Comparison of ENCODE assay signal across 10 cellular contexts in the genomic region with DNA sequence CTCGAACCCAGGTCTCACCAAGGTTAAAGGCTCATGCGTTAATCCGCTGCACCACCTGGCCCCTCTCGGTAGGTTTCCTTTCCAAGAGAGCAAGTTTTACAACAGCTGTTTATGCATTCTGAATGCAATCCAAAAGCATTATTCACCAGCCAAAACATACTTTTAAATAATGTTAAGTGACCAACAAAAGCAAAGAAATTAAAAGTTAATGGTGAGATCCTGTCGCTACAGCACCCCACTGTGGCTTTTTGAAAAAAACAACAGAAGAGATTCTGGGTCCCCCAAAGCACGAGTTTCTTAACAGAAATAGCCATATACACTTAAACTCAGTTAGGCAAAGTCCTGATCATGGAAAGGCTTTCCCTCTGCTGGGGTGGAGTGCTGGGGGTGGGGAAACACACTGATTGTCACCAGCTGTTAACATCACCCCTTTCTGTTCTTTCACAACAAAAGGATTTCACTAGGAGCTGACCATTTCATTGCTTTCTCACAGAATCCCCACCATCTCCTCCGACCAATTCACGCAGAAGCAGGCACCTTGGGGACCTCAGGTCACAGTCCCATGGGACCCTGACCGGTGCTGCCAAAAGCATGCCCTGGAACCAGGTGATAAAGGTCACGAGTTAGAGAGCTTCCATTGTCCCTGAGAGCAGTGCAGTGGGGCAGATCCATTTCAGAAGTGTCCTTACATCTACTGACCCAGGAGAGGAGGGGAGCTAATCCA. TPM values are rescaled to one million over a fixed set of nuclear protein-coding genes. Genes with fewer than 3 reads are reported as not detected.
A peak's percentile ranks its signal among the peaks of the same experiment; 100 is the strongest.
DNase-seq lines count a peak whose midpoint lies in the region; ATAC-seq, FAIRE-seq and TF ChIP-seq lines count a peak whose summit lies in the region.
"Had no signal": no experiment of that assay in that cellular context is flagged by ENCODE, and none has a peak within 500 bp of the region (broad histone marks: within the 10 kb centered on the region; RNA-seq: fewer than 3 reads in every experiment).

No MANE protein-coding gene starts in this region.

- H3K9ac ChIP-seq in PC-3 (ENCODE audit: low read length) = no peak overlapping the region
- no peak overlapping the region for H3K9ac ChIP-seq in rectal smooth muscle tissue (ENCODE audit: low read length)

- peak overlapping the region; percentile 75 for H3K27ac Mint-ChIP-seq in glutamatergic neuron (ENCODE audit: unreplicated experiment)

- DNase-seq in GM12892 (ENCODE audit: insufficient read length) = no peak
- DNase-seq in PC-3 = peak; percentile 22
- DNase-seq in glutamatergic neuron = no peak
- no peak for DNase-seq in cerebellum (ENCODE audit: low spot score)
- DNase-seq in stimulated activated CD4-positive, alpha-beta T cell treated with anti-CD3 and anti-CD28 coated beads, Interleukin-12 subunit alpha, Interleukin-12 subunit beta, amount 100 ng/mL, for 4 hours = no peak
- DNase-seq in NOMO-1 treated with DMSO at 0.1 percent for 48 hours (lab: John Stamatoyannopoulos, UW; ENCODE audit: unreplicated experiment) = no peak
- DNase-seq: SHP77 treated with DMSO at 0.1 percent for 48 hours had no signal

- FAIRE-seq in GM12892 (lab: Jason Lieb, UNC) = peak; percentile 42

- no peak for TF ChIP-seq POLR2A in GM12892 (IDR thresholded peaks at IDR 0.05; ENCODE audit: low read depth, low read length)

- H3K9me3 Mint-ChIP-seq in glutamatergic neuron (ENCODE audit: unreplicated experiment) = peaks cover 6% of the 10 kb centered on the region
- H3K9me3 Mint-ChIP-seq: central memory CD8-positive, alpha-beta T cell had no signal

- peaks cover 6% of the 10 kb centered on the region for H3K27me3 Mint-ChIP-seq in glutamatergic neuron (ENCODE audit: unreplicated experiment)
- H3K27me3 Mint-ChIP-seq: central memory CD8-positive, alpha-beta T cell had no signal

- no peaks in the 10 kb centered on the region for H3K9me2 ChIP-seq in PC-3 (replicated peaks; ENCODE audit: low read length)

- H3K36me3 ChIP-seq in PC-3 (ENCODE audit: low read depth, low read length) (no peaks in the 10 kb centered on the region), rectal smooth muscle tissue (ENCODE audit: control insufficient read depth, insufficient read depth, low read length) (peaks cover 11% of the 10 kb centered on the region)

- no peaks in the 10 kb centered on the region for H4K20me1 ChIP-seq in PC-3 (ENCODE audit: low read length)

- H3K4me2 ChIP-seq in PC-3 (ENCODE audit: low read length) = no peak overlapping the region

- no peaks in the 10 kb centered on the region for H3K36me3 Mint-ChIP-seq in glutamatergic neuron (ENCODE audit: unreplicated experiment)

- CTCF ChIA-PET in PC-3 (lab: Charles Lee) = interaction anchor here (0.7 to 1.4 kb wide), 2 partner anchors 164 to 165 kb away, joined by 3 to 6 read pairs; no protein-coding TSS in a partner anchor

- H3K4me3 Mint-ChIP-seq in glutamatergic neuron (ENCODE audit: unreplicated experiment) = peak overlapping the region; percentile 63
- H3K4me3 Mint-ChIP-seq: central memory CD8-positive, alpha-beta T cell had no signal

- POLR2A ChIA-PET in PC-3 (lab: Charles Lee; ENCODE audit: unreplicated experiment) = no interaction called here

- ATAC-seq in PC-3 (peak; percentile 56), HG02678 (IDR thresholded peaks at IDR 0.05; ENCODE audit: unreplicated experiment) (no peak)

- H3K27ac ChIP-seq in PC-3 (ENCODE audit: low read length) (no peak overlapping the region), rectal smooth muscle tissue (ENCODE audit: low read depth, low read length) (peak overlapping the region; percentile 52)

- no peak overlapping the region for H3K4me3 ChIP-seq in PC-3 (ENCODE audit: low read length)
- H3K4me3 ChIP-seq in rectal smooth muscle tissue (ENCODE audit: low read length) = no peak overlapping the region

- TF ChIP-seq CTCF in PC-3 (conservative IDR thresholded peaks at IDR 0.05; ENCODE audit: low read depth, low read length) = peak; percentile 24; the same call in 1 of the 2 replicates
- no peak for TF ChIP-seq CTCF in glutamatergic neuron (IDR thresholded peaks at IDR 0.05; ENCODE audit: partially characterized antibody, unreplicated experiment)

- H3F3A ChIP-seq in PC-3 (ENCODE audit: low read length, unreplicated experiment) = no peaks in the 10 kb centered on the region

- no peaks in the 10 kb centered on the region for H3K9me3 ChIP-seq in PC-3 (ENCODE audit: low read length)

- intact Hi-C loops in PC-3 (cut with micrococcal nuclease) = loop anchor here (1.0 to 5.0 kb wide), 4 partner anchors 80 to 268 kb away; a partner anchor contains a TSS

- BruUV-seq in PC-3 (replicated peaks; lab: Mats Ljungman, UMichigan) = no TSS peak

- H3K27me3 ChIP-seq in PC-3 (ENCODE audit: low read length) (no peaks in the 10 kb centered on the region), rectal smooth muscle tissue (ENCODE audit: control insufficient read depth, insufficient read depth, low read length) (no peaks in the 10 kb centered on the region)

- H3K4me1 ChIP-seq in PC-3 (ENCODE audit: insufficient read depth, low read length) (no peaks in the 10 kb centered on the region), rectal smooth muscle tissue (ENCODE audit: control insufficient read depth, insufficient read depth, low read length) (peaks cover 10% of the 10 kb centered on the region)

- no peak overlapping the region for H2AFZ ChIP-seq in PC-3 (ENCODE audit: low read length)

- H3K4me1 Mint-ChIP-seq in glutamatergic neuron (ENCODE audit: low read depth, unreplicated experiment) = peaks cover 54% of the 10 kb centered on the region

- no peaks in the 10 kb centered on the region for H3K79me2 ChIP-seq in PC-3 (ENCODE audit: low read length)

RNA-seq across cellular contexts. Expression of a gene that starts 51.2 kb away (rescaled TPM):
- 17.9 TPM for polyA plus RNA-seq in GM12892 (2012; ENCODE audit: missing spikeins)
- total RNA-seq in PC-3 (2014; rRNA removed) (9.8 and 12.0 TPM in 2 replicates), glutamatergic neuron (ENCODE audit: unreplicated experiment) (227 TPM), cerebellum (30.5 TPM)
